ENCODE assay signal across 8 cellular contexts in genomic region chr9:89576404-89576824, GRCh38. TPM values are rescaled to one million over a fixed set of nuclear protein-coding genes. Genes with fewer than 3 reads are reported as not detected.
DNase-seq lines count a peak whose midpoint lies in the region; ATAC-seq and TF ChIP-seq lines count a peak whose summit lies in the region.

No MANE protein-coding gene starts in this region.

- peak; percentile 94 for TF ChIP-seq CTCF in chondrocyte (IDR thresholded peaks at IDR 0.05)

- DNase-seq in SIG-M5 treated with dmso at 0.1 percent for 504 hours (lab: John Stamatoyannopoulos, UW; ENCODE audit: unreplicated experiment) (peak; percentile 24), SIG-M5 (lab: John Stamatoyannopoulos, UW) (no peak), NCI-H146 treated with DMSO at 0.1 percent for 48 hours (lab: John Stamatoyannopoulos, UW; ENCODE audit: unreplicated experiment) (peak; percentile 3), chondrocyte (ENCODE audit: low spot score) (no peak), naive B cell (peak; percentile 21)
- no peak for DNase-seq in activated T-cell treated with anti-CD3 and anti-CD28 coated beads, Interleukin-2, amount 50 U/mL, for 48 hours

- no peak overlapping the region for H3K27ac Mint-ChIP-seq in chondrocyte (ENCODE audit: unreplicated experiment)
- H3K27ac Mint-ChIP-seq in naive B cell: no peak overlapping the region

- H3K9me3 Mint-ChIP-seq in chondrocyte (ENCODE audit: low read depth) (peaks cover 4% of the 10 kb centered on the region), naive B cell (peaks cover 0 to 2% (median 0%) of the 10 kb centered on the region in 7 donors)

- H3K4me3 Mint-ChIP-seq in chondrocyte (ENCODE audit: unreplicated experiment) (no peak overlapping the region), naive B cell (no peak overlapping the region)

- H3K27me3 Mint-ChIP-seq in chondrocyte (ENCODE audit: low read depth) (peaks cover 75% of the 10 kb centered on the region), naive B cell (peaks cover 27 to 52% (median 42%) of the 10 kb centered on the region in 3 donors)

- H3K36me3 Mint-ChIP-seq in chondrocyte (ENCODE audit: low read depth): peaks cover 3% of the 10 kb centered on the region
- no peaks in the 10 kb centered on the region for H3K36me3 Mint-ChIP-seq in naive B cell

- H3K4me1 Mint-ChIP-seq in chondrocyte (ENCODE audit: low read depth): no peaks in the 10 kb centered on the region
- peaks cover 0 to 8% (median 0%) of the 10 kb centered on the region in 3 donors for H3K4me1 Mint-ChIP-seq in naive B cell

- ATAC-seq in naive B cell (ENCODE audit: low read depth in 2 of 2) (no peak), GM21737 (IDR thresholded peaks at IDR 0.05; ENCODE audit: unreplicated experiment) (no peak), GM19455 (IDR thresholded peaks at IDR 0.05; ENCODE audit: unreplicated experiment) (no peak)

RNA-seq across cellular contexts. Expression of gene GADD45G, which starts 28.4 kb away (rescaled TPM):
- 1.5 to 4.6 TPM (median 3.2 TPM) in 3 replicates for total RNA-seq in chondrocyte
- 1 to 10 TPM in 2 of 6 donors, under 1 TPM in 3, not detected in 1; 0.32 to 3.1 (median 0.96) TPM for polyA plus RNA-seq in naive B cell (ENCODE audit: low read depth in 6 of 6)

Comparison
In these comparisons a context has a peak if more than half of its experiments do, and no peak if none do; other contexts are left out.
1. DNase-seq: peak in SIG-M5 treated with dmso at 0.1 percent for 504 hours (single experiment), NCI-H146 treated with DMSO at 0.1 percent for 48 hours (single experiment) and naive B cell (single experiment); none in SIG-M5 (single experiment), chondrocyte (single experiment) and activated T-cell treated with anti-CD3 and anti-CD28 coated beads, Interleukin-2, amount 50 U/mL, for 48 hours (0 of 2).